ENCODE assay signal across 18 cellular contexts in the genomic region with DNA sequence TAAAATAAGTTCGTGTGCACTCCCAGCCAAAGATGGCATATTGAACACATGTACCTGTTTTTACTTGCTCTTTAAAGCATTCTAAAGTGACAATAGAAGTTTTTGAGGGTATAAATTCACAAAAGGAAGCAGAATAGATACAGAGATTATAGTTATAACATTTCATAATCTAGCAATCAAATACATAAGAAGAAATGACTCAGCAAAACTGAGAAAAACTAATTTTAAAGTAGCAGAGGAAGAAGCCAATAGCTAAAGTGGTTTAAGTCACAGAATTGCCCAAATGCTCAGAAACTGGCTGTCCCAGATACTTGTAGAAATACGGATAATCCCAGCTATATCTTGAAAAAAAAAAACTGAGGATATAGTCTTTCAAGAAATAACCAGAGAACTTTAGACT. TPM values are rescaled to one million over a fixed set of nuclear protein-coding genes. Genes with fewer than 3 reads are reported as not detected.
"Had no signal": no experiment of that assay in that cellular context is flagged by ENCODE, and none has a peak within 500 bp of the region (broad histone marks: within the 10 kb centered on the region; RNA-seq: fewer than 3 reads in every experiment).

No MANE protein-coding gene starts in this region.

- H3K36me3 ChIP-seq: WERI-Rb-1 had no signal

- H3K27ac ChIP-seq: WERI-Rb-1 had no signal

- H3K9me3 ChIP-seq: SK-N-SH had no signal

- ATAC-seq: activated CD4-positive, alpha-beta T cell treated with anti-CD3 and anti-CD28 coated beads for 36 hours; activated CD8-positive, alpha-beta T cell treated with anti-CD3 and anti-CD28 coated beads, Interleukin-2, amount 10 ng/mL, durations not matched to agents 7 days and 5 days had no signal

- H3K9ac ChIP-seq: SK-N-SH had no signal

- DNase-seq: activated CD4-positive, alpha-beta T cell treated with anti-CD3 and anti-CD28 coated beads for 36 hours; activated CD4-positive, alpha-beta T cell treated with anti-CD3 and anti-CD28 coated beads, Interleukin-2, amount 50 U/mL, for 1 hour; activated CD8-positive, alpha-beta memory T cell treated with anti-CD3 and anti-CD28 coated beads, Interleukin-2, amount 50 U/mL, for 48 hours; activated CD8-positive, alpha-beta T cell treated with anti-CD3 and anti-CD28 coated beads, Interleukin-2, amount 10 ng/mL, durations not matched to agents 7 days and 5 days; activated effector memory CD4-positive, alpha-beta T cell treated with anti-CD3 and anti-CD28 coated beads, Interleukin-2, amount 50 U/mL, for 16 hours; activated naive CD4-positive, alpha-beta T cell treated with anti-CD3 and anti-CD28 coated beads for 36 hours; activated T-cell treated with anti-CD3 and anti-CD28 coated beads, Interleukin-2, amount 50 U/mL, for 24 hours; cerebellar nuclear complex; Kasumi-1; KBM-7; NCI-H1105 treated with DMSO at 0.1 percent for 48 hours; NCI-H146; NCI-H187 treated with DMSO at 0.1 percent for 48 hours; NCI-H2081 treated with DMSO at 0.1 percent for 48 hours; NCI-H446; NCI-H524; WERI-Rb-1 had no signal

RNA-seq across cellular contexts. Expression of gene GJA1, which starts 52.0 kb away (rescaled TPM):
- total RNA-seq: activated CD8-positive, alpha-beta T cell treated with anti-CD3 and anti-CD28 coated beads, Interleukin-2, amount 10 ng/mL, durations not matched to agents 7 days and 5 days had no signal
